ENCODE assay signal across 24 cellular contexts in the genomic region with DNA sequence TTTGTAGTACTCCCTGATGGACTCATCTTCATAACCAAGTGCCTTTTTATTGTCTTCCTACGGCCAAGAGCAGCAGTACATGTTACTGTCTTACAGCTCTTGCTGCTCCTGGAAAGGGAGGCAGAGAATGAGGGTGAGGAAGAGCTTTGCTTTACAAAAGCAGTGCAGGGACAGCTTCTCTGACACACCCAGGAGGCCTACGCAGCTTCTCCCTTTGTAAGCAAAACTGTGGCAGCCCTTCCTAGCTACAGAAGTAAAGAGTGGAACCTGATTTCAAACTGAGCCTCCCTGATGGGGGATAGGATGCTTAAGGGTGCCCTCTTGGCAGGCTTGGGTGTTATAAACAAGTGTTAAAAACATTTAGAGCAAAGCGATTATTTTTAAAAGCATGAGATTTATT. TPM values are rescaled to one million over a fixed set of nuclear protein-coding genes. Genes with fewer than 3 reads are reported as not detected.
"Had no signal": no experiment of that assay in that cellular context is flagged by ENCODE, and none has a peak within 500 bp of the region (broad histone marks: within the 10 kb centered on the region; RNA-seq: fewer than 3 reads in every experiment).

No MANE protein-coding gene starts in this region.

- H3K4me1 ChIP-seq: colonic mucosa, gastrocnemius medialis, psoas muscle, sigmoid colon, testis, tibial artery had no signal

- ATAC-seq: esophagus mucosa; gastrocnemius medialis; left lobe of liver; natural killer cell; psoas muscle; right cardiac atrium; stimulated activated memory B cell treated with anti-CD40 and anti-IgM and Interleukin-4, amounts not matched to agents 10 μg/mL and 1 μg/mL and 100 μg/mL, for 72 hours; stimulated activated naive CD8-positive, alpha-beta T cell treated with anti-CD3 and anti-CD28 coated beads, Interleukin-15, Interleukin-2, amounts not matched to agents 100 U/mL and 50 U/mL, for 24 hours had no signal

- H3K9me3 ChIP-seq: colonic mucosa, gastrocnemius medialis, psoas muscle, sigmoid colon, testis, tibial artery had no signal

- H3K36me3 ChIP-seq: colonic mucosa, gastrocnemius medialis, sigmoid colon, tibial artery had no signal

- H3K27ac ChIP-seq: colonic mucosa, epithelial cell of prostate, gastrocnemius medialis, psoas muscle, sigmoid colon, testis, tibial artery had no signal

- DNase-seq: colonic mucosa; effector CD8-positive, alpha-beta T cell; foreskin fibroblast; gastrocnemius medialis; head of caudate nucleus; kidney; natural killer cell; nucleus accumbens; psoas muscle; sigmoid colon; stimulated activated CD4-positive, alpha-beta T cell treated with anti-CD3 and anti-CD28 coated beads, Interleukin-2, amount 100 ng/mL, for 24 hours; stimulated activated CD4-positive, alpha-beta T cell treated with anti-CD3 and anti-CD28 coated beads, Interleukin-4, amount 100 ng/mL, for 24 hours; stimulated activated naive CD8-positive, alpha-beta T cell treated with anti-CD3 and anti-CD28 coated beads, Interleukin-15, Interleukin-2, amounts not matched to agents 100 U/mL and 50 U/mL, for 24 hours; testis; tibial artery had no signal

- H3K27me3 ChIP-seq: colonic mucosa, gastrocnemius medialis, sigmoid colon, testis, tibial artery had no signal

- H3K4me3 ChIP-seq: colonic mucosa, gastrocnemius medialis, lung, psoas muscle, sigmoid colon, testis, tibial artery had no signal

RNA-seq across cellular contexts. Expression of a gene that starts 18.6 kb away (rescaled TPM):
- total RNA-seq: esophagus mucosa, glomerular endothelial cell, natural killer cell, sigmoid colon had no signal
- polyA plus RNA-seq: neural cell, urinary bladder had no signal
